14 cellular contexts compared by ENCODE assay signal in the genomic region with DNA sequence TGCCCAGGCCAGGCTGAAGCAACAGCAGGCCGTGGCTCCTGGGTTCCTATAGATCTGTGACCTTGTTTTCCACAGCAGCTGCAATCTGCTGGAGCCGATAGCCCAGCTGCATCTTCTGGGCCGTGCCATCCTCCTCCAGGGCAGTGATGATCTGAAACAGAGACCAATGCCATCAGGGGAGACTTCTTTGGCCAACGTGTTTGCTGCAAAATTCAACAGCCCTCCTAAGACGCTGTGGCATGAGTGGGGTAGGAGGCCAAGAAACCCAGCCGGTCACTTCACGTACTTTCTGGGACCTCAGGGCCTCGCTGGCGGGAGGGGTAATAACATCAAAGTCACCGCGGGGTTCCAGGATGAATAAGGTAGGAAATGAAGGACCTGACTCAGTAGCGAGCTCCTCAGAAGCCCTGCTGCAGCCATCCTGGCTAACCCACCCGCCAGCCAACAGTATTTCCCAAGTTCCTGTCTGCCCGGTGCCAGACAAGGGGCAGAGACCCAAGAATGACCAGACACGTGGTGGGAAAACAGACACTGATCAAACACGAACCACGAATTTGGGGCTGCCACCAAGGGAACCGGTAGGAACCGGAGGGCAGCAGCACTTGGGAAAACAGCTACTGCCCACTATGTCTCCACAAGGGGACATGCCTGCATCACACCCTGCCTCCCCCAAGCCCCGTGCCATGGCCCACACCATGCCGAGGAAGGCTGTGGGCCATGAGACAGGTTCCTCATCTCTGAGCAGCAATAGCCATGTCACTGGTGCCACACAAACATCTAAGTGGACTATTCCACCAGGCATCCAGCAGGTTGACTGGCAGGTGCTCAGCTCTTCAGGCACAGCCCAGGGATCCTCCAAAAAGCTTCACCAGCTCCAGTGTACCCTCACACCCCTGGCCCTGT. TPM values are rescaled to one million over a fixed set of nuclear protein-coding genes. Genes with fewer than 3 reads are reported as not detected.
A peak's percentile ranks its signal among the peaks of the same experiment; 100 is the strongest.
DNase-seq lines count a peak whose midpoint lies in the region; ATAC-seq and TF ChIP-seq lines count a peak whose summit lies in the region.
"Had no signal": no experiment of that assay in that cellular context is flagged by ENCODE, and none has a peak within 500 bp of the region (broad histone marks: within the 10 kb centered on the region; RNA-seq: fewer than 3 reads in every experiment).

No MANE protein-coding gene starts in this region.

- no peak overlapping the region for H3K9ac ChIP-seq in muscle layer of colon (ENCODE audit: low read length)

- no peak overlapping the region for H3K4me3 ChIP-seq in coronary artery
- no peak overlapping the region for H3K4me3 ChIP-seq in muscle layer of colon (ENCODE audit: low read depth in 1 of 2, low read length in 2 of 2)
- H3K4me3 ChIP-seq in transverse colon, result no peak overlapping the region
- H3K4me3 ChIP-seq: K562, SK-N-MC had no signal

- H3K4me1 ChIP-seq in muscle layer of colon (ENCODE audit: insufficient read depth, low read length) (peaks cover 17% of the 10 kb centered on the region), transverse colon (peaks cover 3 to 16% (median 7%) of the 10 kb centered on the region in 4 donors)

- DNase-seq in activated effector memory CD4-positive, alpha-beta T cell treated with anti-CD3 and anti-CD28 coated beads, Interleukin-2, amount 50 U/mL, for 16 hours, result peak; percentile 36
- DNase-seq in activated effector memory CD4-positive, alpha-beta T cell treated with Interleukin-2 at 50 U/mL for 16 hours, result no peak
- DNase-seq in coronary artery (ENCODE audit: low spot score) (no peak), transverse colon (no peak), NOMO-1 treated with DMSO at 0.1 percent for 48 hours (lab: John Stamatoyannopoulos, UW; ENCODE audit: unreplicated experiment) (no peak), NCI-H2227 treated with DMSO at 0.1 percent for 48 hours (lab: John Stamatoyannopoulos, UW) (no peak)
- DNase-seq: NCI-H1417 treated with DMSO at 0.1 percent for 48 hours; NCI-H446; stimulated activated CD4-positive, alpha-beta T cell treated with anti-CD3 and anti-CD28 coated beads, Interleukin-4, amount 100 ng/mL, for 4 hours had no signal

- H3K9me3 ChIP-seq in muscle layer of colon (ENCODE audit: low read length) (no peaks in the 10 kb centered on the region), transverse colon (no peaks in the 10 kb centered on the region)

- no peak for TF ChIP-seq POLR2A in transverse colon (IDR thresholded peaks at IDR 0.05)

- TF ChIP-seq EP300 in transverse colon (IDR thresholded peaks at IDR 0.05; ENCODE audit: low read depth), result no peak

- TF ChIP-seq CTCF in coronary artery (IDR thresholded peaks at IDR 0.05) (no peak), transverse colon (IDR thresholded peaks at IDR 0.05) (no peak)

- intact Hi-C loops in transverse colon (cut with DNase I; ENCODE audit: low total_unique reads), result no loop called here

- 84 to 92% methylated on average over 2 to 20 of the region's 21 CpGs for WGBS in transverse colon (ENCODE audit: low coverage in 1 of 2), 2 donors

- ATAC-seq in HG03045 (IDR thresholded peaks at IDR 0.05; ENCODE audit: unreplicated experiment), result no peak
- ATAC-seq: K562; stimulated activated effector memory CD8-positive, alpha-beta T cell treated with anti-CD3 and anti-CD28 coated beads, Interleukin-12 subunit alpha, Interleukin-12 subunit beta, amount 100 ng/mL, for 72 hours had no signal

- in situ Hi-C loops in transverse colon (cut with MboI; ENCODE audit: low pct_ligation_motif_present in 1 of 4, low pct_unique_long_range_greater_than_20kb in 1 of 4, low sequenced_read_pairs in 3 of 4), result loop anchor here in 2 of 4 donors (5.0 to 10.0 kb wide), 2 partner anchors 33 to 130 kb away; no protein-coding TSS in a partner anchor

- H3K27me3 ChIP-seq in muscle layer of colon (ENCODE audit: control insufficient read depth in 1 of 2, insufficient read depth in 2 of 2, low read length in 2 of 2) (no peaks in the 10 kb centered on the region), transverse colon (no peaks in the 10 kb centered on the region)

- H3K27ac ChIP-seq in coronary artery (peak overlapping the region; percentile 89 to 94), muscle layer of colon (ENCODE audit: low read depth, low read length) (peak overlapping the region; percentile 46), transverse colon (peak overlapping the region in 3 of 4 donors; percentile 74 to 88 (median 86))
- H3K27ac ChIP-seq: SK-N-MC had no signal

- H3K36me3 ChIP-seq in muscle layer of colon (ENCODE audit: insufficient read depth, low read length) (peaks cover 62% of the 10 kb centered on the region), transverse colon (peaks cover 0 to 13% (median 5%) of the 10 kb centered on the region in 4 donors)

RNA-seq across cellular contexts. Expression of a gene that starts 25.2 kb away (rescaled TPM):
- total RNA-seq in transverse colon, result 100 to 1,000 TPM; 129 to 530 (median 245) TPM

RNA-seq across cellular contexts. Expression of a gene that starts 32.7 kb away (rescaled TPM):
- not detected for total RNA-seq in transverse colon
- total RNA-seq: K562 had no signal

RNA-seq across cellular contexts. Expression of a gene that starts 35.2 kb away (rescaled TPM):
- total RNA-seq in transverse colon, result 10 to 100 TPM in 2 of 4 donors, 1 to 10 TPM in 2; 2.8 to 14.1 (median 8.2) TPM

RNA-seq across cellular contexts. Expression of a gene that starts 35.4 kb away (rescaled TPM):
- total RNA-seq in transverse colon, result 100 to 1,000 TPM; 115 to 279 (median 192) TPM

RNA-seq across cellular contexts. Expression of a gene that starts 41.8 kb away (rescaled TPM):
- total RNA-seq in transverse colon, result 1 to 10 TPM; 1.8 to 4.4 (median 2.9) TPM
